23 cellular contexts compared by ENCODE assay signal in genomic region chr5:149598966-149599365, GRCh38.
"Had no signal": no experiment of that assay in that cellular context is flagged by ENCODE, and none has a peak within 500 bp of the region (broad histone marks: within the 10 kb centered on the region; RNA-seq: fewer than 3 reads in every experiment).

No MANE protein-coding gene starts in this region.

- ATAC-seq: activated CD4-positive, alpha-beta T cell treated with anti-CD3 and anti-CD28 coated beads for 36 hours; activated T-helper 17 cell treated with anti-CD3 and anti-CD28 coated beads, Interleukin-2, amount 50 U/mL, for 72 hours; gastroesophageal sphincter; heart left ventricle; left lung; naive thymus-derived CD4-positive, alpha-beta T cell had no signal

- H3K27me3 ChIP-seq: adrenal gland, ascending aorta, brain microvascular endothelial cell, esophagus squamous epithelium, gastroesophageal sphincter, heart left ventricle, left lung, testis, vagina had no signal

- H3K36me3 ChIP-seq: adrenal gland, brain microvascular endothelial cell, left lung had no signal

- H3K4me3 ChIP-seq: adrenal gland, ascending aorta, esophagus squamous epithelium, gastroesophageal sphincter, heart left ventricle, left lung, testis, vagina had no signal

- H3K27ac ChIP-seq: adrenal gland, ascending aorta, brain microvascular endothelial cell, esophagus squamous epithelium, gastroesophageal sphincter, heart left ventricle, left lung, testis, vagina had no signal

- H3K9me3 ChIP-seq: adrenal gland, ascending aorta, esophagus squamous epithelium, gastroesophageal sphincter, heart left ventricle, left lung, testis, vagina had no signal

- DNase-seq: activated B cell treated with CpG ODN at 0.5 μM for 24 hours; activated CD4-positive, alpha-beta T cell treated with anti-CD3 and anti-CD28 coated beads for 36 hours; activated CD4-positive, alpha-beta T cell treated with anti-CD3 and anti-CD28 coated beads, Interleukin-2, amount 50 U/mL, for 4 hours; activated CD8-positive, alpha-beta memory T cell treated with anti-CD3 and anti-CD28 coated beads for 24 hours; activated CD8-positive, alpha-beta memory T cell treated with anti-CD3 and anti-CD28 coated beads, Interleukin-2, amount 50 U/mL, for 4 hours; activated naive CD4-positive, alpha-beta T cell; activated T-cell treated with anti-CD3 and anti-CD28 coated beads, Interleukin-2, amount 50 U/mL, for 24 hours; adrenal gland; brain microvascular endothelial cell; effector memory CD4-positive, alpha-beta T cell; esophagus squamous epithelium; heart left ventricle; left lung; naive thymus-derived CD4-positive, alpha-beta T cell; retina; stimulated activated CD4-positive, alpha-beta T cell treated with anti-CD3 and anti-CD28 coated beads, Interleukin-2, amount 100 ng/mL, for 48 hours; stimulated activated naive CD4-positive, alpha-beta T cell; T1000; testis had no signal

- H3K4me1 ChIP-seq: adrenal gland, left lung had no signal
